Comparison of ENCODE assay signal across 11 cellular contexts in genomic region chr6:129893513-129894098, GRCh38. TPM values are rescaled to one million over a fixed set of nuclear protein-coding genes. Genes with fewer than 3 reads are reported as not detected.
DNase-seq lines count a peak whose midpoint lies in the region; ATAC-seq and TF ChIP-seq lines count a peak whose summit lies in the region.
"Had no signal": no experiment of that assay in that cellular context is flagged by ENCODE, and none has a peak within 500 bp of the region (broad histone marks: within the 10 kb centered on the region; RNA-seq: fewer than 3 reads in every experiment).

No MANE protein-coding gene starts in this region.

- H3K4me3 Mint-ChIP-seq in stimulated activated effector memory CD8-positive, alpha-beta T cell treated with anti-CD3 and anti-CD28 coated beads, Interleukin-12 subunit alpha, Interleukin-12 subunit beta, amount 100 ng/mL, for 72 hours = no peak overlapping the region

- WGBS in heart left ventricle, 4 donors = 78 to 85% (median 81%) methylated on average over 2 of the region's 2 CpGs
- WGBS in tibial nerve, 2 donors = 72 to 75% methylated on average over 2 of the region's 2 CpGs

- no peaks in the 10 kb centered on the region for H3K9me3 Mint-ChIP-seq in stimulated activated effector memory CD8-positive, alpha-beta T cell treated with anti-CD3 and anti-CD28 coated beads, Interleukin-12 subunit alpha, Interleukin-12 subunit beta, amount 100 ng/mL, for 72 hours

- DNase-seq in heart left ventricle (no peak), Right ventricle myocardium superior (no peak), OCI-M1 (lab: John Stamatoyannopoulos, UW) (peak; percentile 64), fibroblast of mammary gland (ENCODE audit: low read depth) (peak; percentile 66), tibial nerve (ENCODE audit: low spot score in 2 of 2) (no peak), ecto neural progenitor cell (ENCODE audit: low spot score) (no peak)
- no peak for DNase-seq in stimulated activated effector memory CD8-positive, alpha-beta T cell treated with anti-CD3 and anti-CD28 coated beads, Interleukin-12 subunit alpha, Interleukin-12 subunit beta, amount 100 ng/mL, for 72 hours (ENCODE audit: low spot score in 2 of 2)
- DNase-seq: ovary, testis had no signal

- H3K9me3 ChIP-seq in heart left ventricle (no peaks in the 10 kb centered on the region), tibial nerve (no peaks in the 10 kb centered on the region)
- H3K9me3 ChIP-seq: ovary, testis had no signal

- no peak overlapping the region for H3K27ac Mint-ChIP-seq in stimulated activated effector memory CD8-positive, alpha-beta T cell treated with anti-CD3 and anti-CD28 coated beads, Interleukin-12 subunit alpha, Interleukin-12 subunit beta, amount 100 ng/mL, for 72 hours

- H3K4me1 Mint-ChIP-seq in stimulated activated effector memory CD8-positive, alpha-beta T cell treated with anti-CD3 and anti-CD28 coated beads, Interleukin-12 subunit alpha, Interleukin-12 subunit beta, amount 100 ng/mL, for 72 hours = peaks cover 9% of the 10 kb centered on the region

- H3K27me3 ChIP-seq in heart left ventricle = no peaks in the 10 kb centered on the region
- H3K27me3 ChIP-seq in tibial nerve = no peaks in the 10 kb centered on the region
- H3K27me3 ChIP-seq: ovary, testis had no signal

- peak in 8 of 12 donors; percentile 16 to 42 (median 32) for TF ChIP-seq CTCF in heart left ventricle (IDR thresholded peaks at IDR 0.05)
- TF ChIP-seq CTCF in fibroblast of mammary gland (conservative IDR thresholded peaks at IDR 0.05; ENCODE audit: control insufficient read depth, insufficient read depth, low read depth, low read length) = peak; percentile 41
- TF ChIP-seq CTCF in tibial nerve (IDR thresholded peaks at IDR 0.05) = peak in 3 of 5 experiments; percentile 20 to 39 (median 36)

- H3K4me1 ChIP-seq in heart left ventricle (peaks cover 0 to 23% (median 0%) of the 10 kb centered on the region in 12 donors), tibial nerve (no peaks in the 10 kb centered on the region)
- H3K4me1 ChIP-seq: testis had no signal

- H3K36me3 ChIP-seq in heart left ventricle (no peaks in the 10 kb centered on the region), tibial nerve (no peaks in the 10 kb centered on the region)
- H3K36me3 ChIP-seq: ovary had no signal

- H3K27ac ChIP-seq in heart left ventricle (no peak overlapping the region), tibial nerve (no peak overlapping the region)
- H3K27ac ChIP-seq: ovary, testis had no signal

- intact Hi-C loops in heart left ventricle (cut with DNase I) (loop anchor here in 8 of 10 donors (2.0 to 10.0 kb wide), 3 partner anchors 121 to 129 kb away; partner anchors contain the start of gene L3MBTL3 (in 2 of the 8)), Right ventricle myocardium superior (cut with DNase I) (no loop called here)

- ATAC-seq in heart left ventricle (no peak), Right ventricle myocardium superior (ENCODE audit: poor library complexity) (no peak), HG02798 (IDR thresholded peaks at IDR 0.05; ENCODE audit: poor library complexity, unreplicated experiment) (no peak)
- ATAC-seq in stimulated activated effector memory CD8-positive, alpha-beta T cell treated with anti-CD3 and anti-CD28 coated beads, Interleukin-12 subunit alpha, Interleukin-12 subunit beta, amount 100 ng/mL, for 72 hours = no peak

- H3K36me3 Mint-ChIP-seq in stimulated activated effector memory CD8-positive, alpha-beta T cell treated with anti-CD3 and anti-CD28 coated beads, Interleukin-12 subunit alpha, Interleukin-12 subunit beta, amount 100 ng/mL, for 72 hours = no peaks in the 10 kb centered on the region

- TF ChIP-seq POLR2A in heart left ventricle (IDR thresholded peaks at IDR 0.05) (no peak), tibial nerve (IDR thresholded peaks at IDR 0.05) (no peak)

- TF ChIP-seq EP300 in tibial nerve (IDR thresholded peaks at IDR 0.05) = no peak

- H3K4me3 ChIP-seq in heart left ventricle = no peak overlapping the region
- H3K4me3 ChIP-seq in fibroblast of mammary gland (ENCODE audit: control insufficient read depth, low read depth, low read length) = no peak overlapping the region
- H3K4me3 ChIP-seq in tibial nerve = no peak overlapping the region
- H3K4me3 ChIP-seq: ovary, testis had no signal

RNA-seq across cellular contexts. Expression of gene TMEM244, which starts 32.5 kb away (rescaled TPM):
- total RNA-seq in heart left ventricle (not detected), Right ventricle myocardium superior (not detected), tibial nerve (not detected)
- polyA plus RNA-seq in heart left ventricle = not detected
- total RNA-seq: ovary; T-helper 2 cell treated with Interferon-gamma antibody and Interleukin-4, amounts not matched to agents 100 ng/mL and 5 ng/mL, for 36 hours; testis had no signal
- polyA plus RNA-seq: ovary had no signal

Comparison
In these comparisons a context has a peak if more than half of its experiments do, and no peak if none do; other contexts are left out.
1. DNase-seq: peak in OCI-M1 (single experiment) and fibroblast of mammary gland (single experiment); none in heart left ventricle (0 of 5), Right ventricle myocardium superior (single experiment), tibial nerve (0 of 2), stimulated activated effector memory CD8-positive, alpha-beta T cell treated with anti-CD3 and anti-CD28 coated beads, Interleukin-12 subunit alpha, Interleukin-12 subunit beta, amount 100 ng/mL, for 72 hours (0 of 2) and ecto neural progenitor cell (single experiment).
2. Peak in every context shown above with its lines, with median percentiles within 50 percentile points of each other: CTCF ChIP-seq.